10 cellular contexts compared by ENCODE assay signal in the genomic region with DNA sequence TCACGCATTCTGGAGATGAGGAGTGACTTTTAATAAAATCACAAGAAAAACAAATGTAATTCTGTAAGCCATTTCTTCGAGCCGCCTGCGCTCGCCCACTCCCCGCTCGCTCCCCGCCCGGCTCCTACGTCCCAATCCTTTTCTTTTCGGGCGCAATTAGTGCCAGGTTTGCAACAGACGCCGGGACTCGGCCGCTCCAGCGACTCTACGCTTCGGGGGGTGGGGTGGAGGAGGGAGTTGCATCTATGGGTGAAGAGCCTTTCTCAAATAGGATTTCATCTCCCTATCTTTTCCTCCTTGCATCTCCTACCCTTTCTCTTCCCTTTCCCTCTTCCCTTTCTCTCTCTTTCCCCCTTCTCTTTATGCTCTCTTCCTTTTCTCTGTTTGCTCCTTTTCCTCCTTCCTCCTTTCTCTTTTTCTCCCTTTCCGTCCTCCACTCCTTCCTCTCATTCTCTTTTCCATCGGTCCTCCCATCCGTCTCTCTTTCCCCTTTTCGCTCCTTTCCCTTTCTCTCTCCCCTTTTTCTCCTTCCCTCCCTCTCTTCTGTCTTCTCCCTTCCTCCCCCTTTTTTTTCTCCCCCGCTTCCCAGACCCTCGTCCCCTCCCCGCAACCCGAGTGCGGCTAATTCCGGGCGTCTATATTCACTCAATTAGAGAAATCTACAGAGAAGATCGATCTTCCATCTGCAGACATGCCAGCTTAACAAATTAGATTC. TPM values are rescaled to one million over a fixed set of nuclear protein-coding genes. Genes with fewer than 3 reads are reported as not detected.
DNase-seq lines count a peak whose midpoint lies in the region; ATAC-seq and TF ChIP-seq lines count a peak whose summit lies in the region.
"Had no signal": no experiment of that assay in that cellular context is flagged by ENCODE, and none has a peak within 500 bp of the region (broad histone marks: within the 10 kb centered on the region; RNA-seq: fewer than 3 reads in every experiment).

No MANE protein-coding gene starts in this region.

- H3F3A ChIP-seq in MM.1S (ENCODE audit: insufficient read depth, low read length) = no peaks in the 10 kb centered on the region

- no peak overlapping the region for H3K27ac ChIP-seq in MM.1S (ENCODE audit: low read length)
- no peak overlapping the region for H3K27ac ChIP-seq in coronary artery
- no peak overlapping the region for H3K27ac ChIP-seq in brain microvascular endothelial cell

- no peaks in the 10 kb centered on the region for H3K79me2 ChIP-seq in MM.1S (ENCODE audit: low read length)

- H3K36me3 ChIP-seq in MM.1S (replicated peaks; ENCODE audit: insufficient read depth, low read length) (no peaks in the 10 kb centered on the region), skeletal muscle satellite cell (ENCODE audit: insufficient read depth, low read length) (no peaks in the 10 kb centered on the region), brain microvascular endothelial cell (replicated peaks) (no peaks in the 10 kb centered on the region)

- POLR2A ChIA-PET in activated CD4-positive, alpha-beta T cell treated with anti-CD3 and anti-CD28 coated beads for 36 hours (lab: Charles Lee) = no interaction called here

- peaks cover 2% of the 10 kb centered on the region for H3K9me3 Mint-ChIP-seq in activated CD4-positive, alpha-beta T cell treated with anti-CD3 and anti-CD28 coated beads for 36 hours (ENCODE audit: low read depth)

- H3K27ac Mint-ChIP-seq in activated CD4-positive, alpha-beta T cell treated with anti-CD3 and anti-CD28 coated beads for 36 hours = no peak overlapping the region

- CTCF ChIA-PET in activated CD4-positive, alpha-beta T cell treated with anti-CD3 and anti-CD28 coated beads for 36 hours (lab: Charles Lee) = no interaction called here

- H3K4me1 Mint-ChIP-seq in activated CD4-positive, alpha-beta T cell treated with anti-CD3 and anti-CD28 coated beads for 36 hours = peaks cover 21% of the 10 kb centered on the region

- no peaks in the 10 kb centered on the region for H4K20me1 ChIP-seq in MM.1S (ENCODE audit: insufficient read depth, low read length)

- no peaks in the 10 kb centered on the region for H3K9me2 ChIP-seq in MM.1S (replicated peaks; ENCODE audit: insufficient read depth, low read length)

- DNase-seq in activated CD4-positive, alpha-beta T cell treated with anti-CD3 and anti-CD28 coated beads for 36 hours = peak; percentile 7
- no peak for DNase-seq in activated CD4-positive, alpha-beta T cell treated with anti-CD3 and anti-CD28 coated beads for 4 hours
- DNase-seq in MM.1S (no peak), coronary artery (ENCODE audit: low spot score) (no peak), mucosa of gallbladder (ENCODE audit: low spot score) (no peak), brain microvascular endothelial cell (no peak)
- DNase-seq: DND-41 had no signal

- peaks cover 31% of the 10 kb centered on the region for H3K27me3 ChIP-seq in MM.1S (replicated peaks; ENCODE audit: insufficient read depth, low read length)
- H3K27me3 ChIP-seq in skeletal muscle satellite cell (ENCODE audit: control insufficient read depth, insufficient read depth, low read length) = peaks cover 98% of the 10 kb centered on the region
- H3K27me3 ChIP-seq in brain microvascular endothelial cell (replicated peaks) = peaks cover 87% of the 10 kb centered on the region

- H3K27me3 Mint-ChIP-seq in activated CD4-positive, alpha-beta T cell treated with anti-CD3 and anti-CD28 coated beads for 36 hours = peaks cover 74% of the 10 kb centered on the region

- intact Hi-C loops in activated CD4-positive, alpha-beta T cell treated with anti-CD3 and anti-CD28 coated beads for 36 hours (cut with DNase I, micrococcal nuclease) = loop anchor here (5.0 to 10.0 kb wide), 4 partner anchors 130 to 518 kb away; a partner anchor contains a TSS

- no peaks in the 10 kb centered on the region for H3K4me1 ChIP-seq in MM.1S (ENCODE audit: low read length)
- peaks cover 5% of the 10 kb centered on the region for H3K4me1 ChIP-seq in skeletal muscle satellite cell (ENCODE audit: control insufficient read depth, insufficient read depth, low read length)

- no peak overlapping the region for H3K9ac ChIP-seq in MM.1S (ENCODE audit: low read length)
- no peak overlapping the region for H3K9ac ChIP-seq in skeletal muscle satellite cell (ENCODE audit: low read depth, low read length)

- no peaks in the 10 kb centered on the region for H3K9me3 ChIP-seq in MM.1S (replicated peaks; ENCODE audit: insufficient read depth, low read length)
- no peaks in the 10 kb centered on the region for H3K9me3 ChIP-seq in skeletal muscle satellite cell (replicated peaks; ENCODE audit: low read length)

- in situ Hi-C loops in brain microvascular endothelial cell (cut with HindIII; ENCODE audit: low pct_ligation_motif_present, low sequenced_read_pairs) = no loop called here

- peak overlapping the region; percentile 46; the same call in 1 of the 2 replicates for H3K4me2 ChIP-seq in MM.1S (ENCODE audit: low read depth, low read length)
- H3K4me2 ChIP-seq in skeletal muscle satellite cell (ENCODE audit: low read length) = peak overlapping the region; percentile 16

- no peak for TF ChIP-seq CTCF in MM.1S (IDR thresholded peaks at IDR 0.05; ENCODE audit: low read length)
- TF ChIP-seq CTCF in coronary artery (IDR thresholded peaks at IDR 0.05) = no peak
- no peak for TF ChIP-seq CTCF in brain microvascular endothelial cell (IDR thresholded peaks at IDR 0.05; ENCODE audit: low read depth, low read length, missing control alignments)

- H3K4me3 ChIP-seq in MM.1S (ENCODE audit: low read length) (peak overlapping the region; percentile 45), coronary artery (peak overlapping the region; percentile 66), skeletal muscle satellite cell (ENCODE audit: low read length) (no peak overlapping the region), brain microvascular endothelial cell (ENCODE audit: low read depth, low read length) (no peak overlapping the region)

- no peak overlapping the region for H2AFZ ChIP-seq in MM.1S (ENCODE audit: low read length)

- peak overlapping the region; percentile 50 for H3K4me3 Mint-ChIP-seq in activated CD4-positive, alpha-beta T cell treated with anti-CD3 and anti-CD28 coated beads for 36 hours

- H3K36me3 Mint-ChIP-seq in activated CD4-positive, alpha-beta T cell treated with anti-CD3 and anti-CD28 coated beads for 36 hours (ENCODE audit: low read depth) = no peaks in the 10 kb centered on the region

- no peak for ATAC-seq in activated CD4-positive, alpha-beta T cell treated with anti-CD3 and anti-CD28 coated beads for 36 hours
- no peak for ATAC-seq in GM21447 (IDR thresholded peaks at IDR 0.05; ENCODE audit: unreplicated experiment)

RNA-seq across cellular contexts. Expression of a gene that starts 6.1 kb away (rescaled TPM):
- total RNA-seq in activated CD4-positive, alpha-beta T cell treated with anti-CD3 and anti-CD28 coated beads for 36 hours = not detected
- not detected in 2 replicates for total RNA-seq in skeletal muscle satellite cell (2012; rRNA removed)
- not detected for total RNA-seq in mucosa of gallbladder
- total RNA-seq: Right ventricle myocardium inferior had no signal

Comparison
In these comparisons a context has a peak if more than half of its experiments do, and no peak if none do; other contexts are left out.
1. H3K4me3 ChIP-seq: peak in MM.1S (single experiment) and coronary artery (single experiment); none in skeletal muscle satellite cell (single experiment) and brain microvascular endothelial cell (single experiment).